Comparison of ENCODE assay signal across 8 cellular contexts in the genomic region with DNA sequence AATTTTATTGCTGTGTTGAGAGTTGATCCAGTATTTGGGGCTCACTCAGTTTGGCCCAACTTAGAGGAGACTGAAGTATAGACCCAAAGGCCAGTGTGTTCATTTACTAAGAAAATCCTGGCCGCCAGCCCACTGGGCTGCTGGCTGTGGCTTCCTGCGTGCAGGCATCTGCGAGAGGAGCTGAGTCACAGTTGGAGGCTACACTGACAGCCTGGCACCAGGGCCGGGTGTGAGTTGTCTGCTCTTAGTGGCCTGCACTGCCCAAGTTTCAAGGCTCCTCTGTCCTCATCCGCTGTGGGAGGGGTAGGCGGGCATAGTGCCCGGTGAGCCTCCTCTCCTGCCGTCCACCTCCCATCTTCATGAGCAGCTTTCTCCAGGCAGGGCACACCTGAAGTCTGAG.
DNase-seq lines count a peak whose midpoint lies in the region; ATAC-seq and FAIRE-seq lines count a peak whose summit lies in the region.

No MANE protein-coding gene starts in this region.

- peak overlapping the region; percentile 4 for H3K27ac ChIP-seq in angular gyrus (ENCODE audit: low read depth, low read length)

- DNase-seq in 8988T (peak; percentile 74), HTR-8/SVneo (ENCODE audit: insufficient read length, low spot score) (peak; percentile 90), hippocampal formation (lab: John Stamatoyannopoulos, UW) (peak; percentile 70 to 73), NCI-H146 (lab: John Stamatoyannopoulos, UW) (no peak), NOMO-1 treated with dmso at 0.1 percent for 144 hours (lab: John Stamatoyannopoulos, UW; ENCODE audit: unreplicated experiment) (no peak)
- DNase-seq in stimulated activated CD4-positive, alpha-beta T cell treated with anti-CD3 and anti-CD28 coated beads, Interleukin-2, amount 100 ng/mL, for 48 hours, result peak; percentile 14 to 23

- FAIRE-seq in HTR-8/SVneo (lab: Jason Lieb, UNC), result peak; percentile 86

- ATAC-seq in GM18907 (IDR thresholded peaks at IDR 0.05; ENCODE audit: unreplicated experiment), result no peak

Comparison
In these comparisons a context has a peak if more than half of its experiments do, and no peak if none do; other contexts are left out.
1. DNase-seq: peak in 8988T (single experiment), HTR-8/SVneo (single experiment), hippocampal formation (2 of 2) and stimulated activated CD4-positive, alpha-beta T cell treated with anti-CD3 and anti-CD28 coated beads, Interleukin-2, amount 100 ng/mL, for 48 hours (2 of 2); none in NCI-H146 (single experiment) and NOMO-1 treated with dmso at 0.1 percent for 144 hours (single experiment).